In genomic region chr4:125283702-125284279, GRCh38 we compare ENCODE assay signal across 8 cellular contexts. TPM values are rescaled to one million over a fixed set of nuclear protein-coding genes. Genes with fewer than 3 reads are reported as not detected.
A peak's percentile ranks its signal among the peaks of the same experiment; 100 is the strongest.
DNase-seq lines count a peak whose midpoint lies in the region; ATAC-seq and TF ChIP-seq lines count a peak whose summit lies in the region.

No MANE protein-coding gene starts in this region.

- no peaks in the 10 kb centered on the region for H3K9me2 ChIP-seq in SU-DHL-6 (replicated peaks; ENCODE audit: insufficient read depth, low read length)
- no peaks in the 10 kb centered on the region for H3K9me2 ChIP-seq in hepatocyte (replicated peaks; ENCODE audit: insufficient read depth)

- no peak overlapping the region for H3K9ac ChIP-seq in SU-DHL-6 (ENCODE audit: low read length)

- ATAC-seq in HG02885 (IDR thresholded peaks at IDR 0.05; ENCODE audit: poor library complexity, unreplicated experiment), result peak; percentile 67
- ATAC-seq in GM19467 (IDR thresholded peaks at IDR 0.05; ENCODE audit: unreplicated experiment), result no peak

- H3K27ac ChIP-seq in SU-DHL-6 (ENCODE audit: low read depth, low read length) (no peak overlapping the region), hepatocyte (no peak overlapping the region)

- H3K4me2 ChIP-seq in SU-DHL-6 (ENCODE audit: low read depth, low read length, poor library complexity, severe bottlenecking), result no peak overlapping the region
- H3K4me2 ChIP-seq in hepatocyte, result no peak overlapping the region

- WGBS in hepatocyte (ENCODE audit: low lambda C conversion rate, missing lambda C conversion rate), result 2% methylated on average over 4 of the region's 4 CpGs

- no peaks in the 10 kb centered on the region for H4K20me1 ChIP-seq in SU-DHL-6 (ENCODE audit: low read depth, low read length)
- H4K20me1 ChIP-seq in hepatocyte (ENCODE audit: insufficient read depth, poor library complexity, severe bottlenecking), result no peaks in the 10 kb centered on the region

- H3K79me2 ChIP-seq in SU-DHL-6 (ENCODE audit: insufficient read depth, low read length) (no peaks in the 10 kb centered on the region), hepatocyte (no peaks in the 10 kb centered on the region)

- no peaks in the 10 kb centered on the region for H3K4me1 ChIP-seq in hepatocyte (ENCODE audit: insufficient read depth)

- H3K9me3 ChIP-seq in SU-DHL-6 (ENCODE audit: insufficient read depth, low read length), result no peaks in the 10 kb centered on the region
- no peaks in the 10 kb centered on the region for H3K9me3 ChIP-seq in hepatocyte (ENCODE audit: low read depth)

- peak; percentile 27 for DNase-seq in NCI-H1694 treated with DMSO at 0.1 percent for 48 hours (lab: John Stamatoyannopoulos, UW)
- DNase-seq in NCI-H1694 (lab: John Stamatoyannopoulos, UW), result no peak
- peak; percentile 8 for DNase-seq in hepatocyte (ENCODE audit: low spot score)
- DNase-seq in activated T-cell treated with anti-CD3 and anti-CD28 coated beads for 4 hours, result no peak
- DNase-seq in effector CD4-positive, alpha-beta T cell, result no peak

- no peaks in the 10 kb centered on the region for H3K36me3 ChIP-seq in SU-DHL-6 (ENCODE audit: low read length)
- H3K36me3 ChIP-seq in hepatocyte (replicated peaks; ENCODE audit: insufficient read depth, low read depth), result no peaks in the 10 kb centered on the region

- no peaks in the 10 kb centered on the region for H3F3A ChIP-seq in SU-DHL-6 (ENCODE audit: insufficient read depth)

- no peaks in the 10 kb centered on the region for H3K27me3 ChIP-seq in SU-DHL-6 (ENCODE audit: low read length)
- H3K27me3 ChIP-seq in hepatocyte, result no peaks in the 10 kb centered on the region

- peak; percentile 19 for TF ChIP-seq CTCF in SU-DHL-6 (IDR thresholded peaks at IDR 0.05; ENCODE audit: insufficient read depth, low read length, poor library complexity, severe bottlenecking)
- TF ChIP-seq CTCF in hepatocyte (IDR thresholded peaks at IDR 0.05; ENCODE audit: poor library complexity), result peak; percentile 81

- H3K4me3 ChIP-seq in SU-DHL-6 (ENCODE audit: insufficient read depth, low read length, poor library complexity, severe bottlenecking), result no peak overlapping the region
- no peak overlapping the region for H3K4me3 ChIP-seq in hepatocyte

- no peak overlapping the region for H2AFZ ChIP-seq in SU-DHL-6 (ENCODE audit: low read depth, low read length, severe bottlenecking)
- no peak overlapping the region for H2AFZ ChIP-seq in hepatocyte

RNA-seq across cellular contexts. Expression of gene FAT4, which starts 31.0 kb away (rescaled TPM):
- total RNA-seq in hepatocyte, result 59.5 and 61.8 TPM in 2 replicates
- 2.9 and 3.3 TPM in 2 replicates for polyA plus RNA-seq in hepatocyte

Comparison
In these comparisons a context has a peak if more than half of its experiments do, and no peak if none do; other contexts are left out.
1. DNase-seq: peak in NCI-H1694 treated with DMSO at 0.1 percent for 48 hours (single experiment) and hepatocyte (single experiment); none in NCI-H1694 (single experiment), activated T-cell treated with anti-CD3 and anti-CD28 coated beads for 4 hours (single experiment) and effector CD4-positive, alpha-beta T cell (single experiment).